ENCODE assay signal across 9 cellular contexts in genomic region chr9:133122605-133122934, GRCh38. TPM values are rescaled to one million over a fixed set of nuclear protein-coding genes. Genes with fewer than 3 reads are reported as not detected.
A peak's percentile ranks its signal among the peaks of the same experiment; 100 is the strongest.
DNase-seq lines count a peak whose midpoint lies in the region; ATAC-seq, FAIRE-seq and TF ChIP-seq lines count a peak whose summit lies in the region.
"Had no signal": no experiment of that assay in that cellular context is flagged by ENCODE, and none has a peak within 500 bp of the region (broad histone marks: within the 10 kb centered on the region; RNA-seq: fewer than 3 reads in every experiment).

No MANE protein-coding gene starts in this region.

- H3K9me3 Mint-ChIP-seq in activated naive CD4-positive, alpha-beta T cell treated with anti-CD3 and anti-CD28 coated beads, Interleukin-2, amount 10 ng/mL, durations not matched to agents 7 days and 5 days = no peaks in the 10 kb centered on the region
- no peaks in the 10 kb centered on the region for H3K9me3 Mint-ChIP-seq in activated naive CD4-positive, alpha-beta T cell treated with anti-CD3 and anti-CD28 coated beads, Interleukin-2, amount 50 U/mL, for 72 hours
- H3K9me3 Mint-ChIP-seq in brain = no peaks in the 10 kb centered on the region

- H3K4me1 Mint-ChIP-seq in activated naive CD4-positive, alpha-beta T cell treated with anti-CD3 and anti-CD28 coated beads, Interleukin-2, amount 10 ng/mL, durations not matched to agents 7 days and 5 days = peaks cover 79% of the 10 kb centered on the region
- peaks cover 74% of the 10 kb centered on the region for H3K4me1 Mint-ChIP-seq in brain

- POLR2A ChIA-PET in GM10248 (lab: Yijun Ruan, JAX) = interaction anchor here (0.8 kb wide), 1 partner anchor 25 kb away, joined by 3 read pairs; no protein-coding TSS in a partner anchor

- TF ChIP-seq CTCF in brain (conservative IDR thresholded peaks at IDR 0.05) (no peak), thyroid gland (IDR thresholded peaks at IDR 0.05) (no peak), GM10248 (IDR thresholded peaks at IDR 0.05; ENCODE audit: control extremely low read depth, extremely low read depth, low read depth, missing control alignments) (no peak)

- no peak for DNase-seq in activated naive CD4-positive, alpha-beta T cell treated with anti-CD3 and anti-CD28 coated beads, Interleukin-2, amount 10 ng/mL, durations not matched to agents 7 days and 5 days
- DNase-seq in activated naive CD4-positive, alpha-beta T cell treated with anti-CD3 and anti-CD28 coated beads, Interleukin-2, amount 50 U/mL, for 72 hours (ENCODE audit: low spot score in 2 of 2) = no peak
- DNase-seq in thyroid gland (no peak), pons (ENCODE audit: low spot score) (no peak), GM19239 (ENCODE audit: insufficient read length, low spot score) (no peak), GM10248 (ENCODE audit: extremely low spot score) (no peak)

- H3K4me3 Mint-ChIP-seq in activated naive CD4-positive, alpha-beta T cell treated with anti-CD3 and anti-CD28 coated beads, Interleukin-2, amount 10 ng/mL, durations not matched to agents 7 days and 5 days = no peak overlapping the region
- peak overlapping the region in 4 of 5 experiments; percentile 55 to 78 (median 66) for H3K4me3 Mint-ChIP-seq in brain

- peak overlapping the region; percentile 43 for H3K27ac ChIP-seq in muscle layer of duodenum (ENCODE audit: low read length)
- H3K27ac ChIP-seq in thyroid gland = peak overlapping the region in 2 of 3 donors; percentile 22 to 95

- H3K4me1 ChIP-seq in muscle layer of duodenum (ENCODE audit: control insufficient read depth in 1 of 2, insufficient read depth in 2 of 2, low read length in 2 of 2) = peaks cover 21 to 52% of the 10 kb centered on the region in 2 donors
- H3K4me1 ChIP-seq in thyroid gland = peaks cover 61 to 79% of the 10 kb centered on the region in 2 donors

- no peaks in the 10 kb centered on the region for H3K27me3 Mint-ChIP-seq in activated naive CD4-positive, alpha-beta T cell treated with anti-CD3 and anti-CD28 coated beads, Interleukin-2, amount 10 ng/mL, durations not matched to agents 7 days and 5 days
- no peaks in the 10 kb centered on the region for H3K27me3 Mint-ChIP-seq in brain

- no peak for ATAC-seq in activated naive CD4-positive, alpha-beta T cell treated with anti-CD3 and anti-CD28 coated beads, Interleukin-2, amount 50 U/mL, for 72 hours

- H3K36me3 Mint-ChIP-seq in activated naive CD4-positive, alpha-beta T cell treated with anti-CD3 and anti-CD28 coated beads, Interleukin-2, amount 10 ng/mL, durations not matched to agents 7 days and 5 days = peaks cover 11% of the 10 kb centered on the region
- H3K36me3 Mint-ChIP-seq in activated naive CD4-positive, alpha-beta T cell treated with anti-CD3 and anti-CD28 coated beads, Interleukin-2, amount 50 U/mL, for 72 hours = no peaks in the 10 kb centered on the region
- H3K36me3 Mint-ChIP-seq in brain = no peaks in the 10 kb centered on the region

- no peaks in the 10 kb centered on the region for H3K27me3 ChIP-seq in muscle layer of duodenum (ENCODE audit: low read depth, low read length)
- H3K27me3 ChIP-seq in thyroid gland = no peaks in the 10 kb centered on the region

- CTCF ChIA-PET in activated naive CD4-positive, alpha-beta T cell treated with anti-CD3 and anti-CD28 coated beads, Interleukin-2, amount 10 ng/mL, durations not matched to agents 7 days and 5 days (lab: Charles Lee) = interaction anchor here (2.6 kb wide), 1 partner anchor 22 kb away, joined by 19 read pairs; no protein-coding TSS in a partner anchor
- CTCF ChIA-PET in GM10248 (lab: Yijun Ruan, JAX) = interaction anchor here (1.0 to 1.5 kb wide), 7 partner anchors 11 to 24 kb away, joined by 3 to 10 read pairs (median 4); no protein-coding TSS in a partner anchor

- no peak for FAIRE-seq in GM19239 (lab: Jason Lieb, UNC)
- FAIRE-seq: G401.6 had no signal

- 78 to 88% methylated on average over 4 of the region's 4 CpGs for WGBS in thyroid gland, 2 donors

- no peak overlapping the region for H3K4me3 ChIP-seq in muscle layer of duodenum (ENCODE audit: low read depth in 1 of 2, low read length in 2 of 2)
- no peak overlapping the region for H3K4me3 ChIP-seq in thyroid gland (replicated peaks in 1 of 3)

- no peaks in the 10 kb centered on the region for H3K36me3 ChIP-seq in muscle layer of duodenum (ENCODE audit: control insufficient read depth in 1 of 2, insufficient read depth in 2 of 2, low read length in 2 of 2)
- H3K36me3 ChIP-seq in thyroid gland = no peaks in the 10 kb centered on the region

- H3K27ac Mint-ChIP-seq in activated naive CD4-positive, alpha-beta T cell treated with anti-CD3 and anti-CD28 coated beads, Interleukin-2, amount 10 ng/mL, durations not matched to agents 7 days and 5 days = peak overlapping the region; percentile 91
- peak overlapping the region in 1 of 2 donors; percentile 84 for H3K27ac Mint-ChIP-seq in activated naive CD4-positive, alpha-beta T cell treated with anti-CD3 and anti-CD28 coated beads, Interleukin-2, amount 50 U/mL, for 72 hours
- H3K27ac Mint-ChIP-seq in brain = peak overlapping the region; percentile 65 to 83 (median 69)

- intact Hi-C loops in thyroid gland (cut with DNase I) = no loop called here

- TF ChIP-seq POLR2A in thyroid gland (IDR thresholded peaks at IDR 0.05) = no peak

- H3K9me3 ChIP-seq in muscle layer of duodenum (ENCODE audit: control insufficient read depth in 1 of 2, low read length in 2 of 2) (no peaks in the 10 kb centered on the region), thyroid gland (no peaks in the 10 kb centered on the region)

RNA-seq across cellular contexts. Expression of gene RALGDS, which starts 1.5 kb away (rescaled TPM):
- total RNA-seq in activated naive CD4-positive, alpha-beta T cell treated with anti-CD3 and anti-CD28 coated beads, Interleukin-2, amount 50 U/mL, for 72 hours = 10 to 100 TPM; 45.3 to 77.0 TPM
- polyA plus RNA-seq in brain (ENCODE audit: insufficient read depth, low read depth, low replicate concordance) = 168 TPM
- total RNA-seq in thyroid gland = 10 to 100 TPM; 32.2 to 55.3 (median 43.5) TPM

RNA-seq across cellular contexts. Expression of gene GBGT1, which starts 41.1 kb away (rescaled TPM):
- total RNA-seq in activated naive CD4-positive, alpha-beta T cell treated with anti-CD3 and anti-CD28 coated beads, Interleukin-2, amount 50 U/mL, for 72 hours = 1 to 10 TPM; 3.1 to 7.3 TPM
- polyA plus RNA-seq in brain (ENCODE audit: insufficient read depth, low read depth, low replicate concordance) = 6.6 TPM
- 10 to 100 TPM; 21.4 to 45.0 (median 25.1) TPM for total RNA-seq in thyroid gland
